In genomic region chr12:50505386-50505827, GRCh38 we compare ENCODE assay signal across 8 cellular contexts. TPM values are rescaled to one million over a fixed set of nuclear protein-coding genes. Genes with fewer than 3 reads are reported as not detected.
A peak's percentile ranks its signal among the peaks of the same experiment; 100 is the strongest.
DNase-seq lines count a peak whose midpoint lies in the region; ATAC-seq and TF ChIP-seq lines count a peak whose summit lies in the region.

No MANE protein-coding gene starts in this region.

- no TSS peak for BruUV-seq in mammary epithelial cell (replicated peaks; lab: Mats Ljungman, UMichigan)

- H2AFZ ChIP-seq in ACC112 (ENCODE audit: low read length, unreplicated experiment) (peak overlapping the region; percentile 90), mammary epithelial cell (ENCODE audit: low read depth, low read length) (peak overlapping the region; percentile 89)

- TF ChIP-seq CTCF in mammary epithelial cell (conservative IDR thresholded peaks at IDR 0.05 in 1 of 2, IDR thresholded peaks at IDR 0.05 in 1 of 2; ENCODE audit: extremely low read depth in 1 of 2, insufficient read depth in 1 of 2, low read depth in 1 of 2, low read length in 2 of 2), result no peak

- CTCF ChIA-PET in mammary epithelial cell (lab: Charles Lee; ENCODE audit: low non-redundant PET), result interaction anchor here (0.6 kb wide), 3 partner anchors 52 to 835 kb away, joined by 3 to 4 read pairs (median 3); no protein-coding TSS in a partner anchor

- H3K4me3 ChIP-seq in ACC112 (ENCODE audit: low read depth, low read length) (peak overlapping the region; percentile 90), SK-N-MC (peak overlapping the region; percentile 95), mammary epithelial cell (replicated peaks in 1 of 3; ENCODE audit: insufficient read depth in 1 of 3, low read depth in 2 of 3, low read length in 3 of 3) (peak overlapping the region; percentile 73 to 97 (median 92))

- H3K4me1 ChIP-seq in ACC112 (ENCODE audit: control insufficient read depth, insufficient read depth, low read length, unreplicated experiment), result peaks cover 11% of the 10 kb centered on the region
- H3K4me1 ChIP-seq in mammary epithelial cell (ENCODE audit: insufficient read depth, low read length), result peaks cover 23% of the 10 kb centered on the region

- no peaks in the 10 kb centered on the region for H3K9me3 ChIP-seq in SK-N-MC (ENCODE audit: low read depth, low read length)
- H3K9me3 ChIP-seq in mammary epithelial cell (replicated peaks; ENCODE audit: insufficient read depth, low read length), result no peaks in the 10 kb centered on the region

- peak; percentile 10 for ATAC-seq in GM18517 (IDR thresholded peaks at IDR 0.05; ENCODE audit: unreplicated experiment)
- peak; percentile 7 for ATAC-seq in HG03064 (IDR thresholded peaks at IDR 0.05; ENCODE audit: low read depth, unreplicated experiment)
- peak; percentile 30 for ATAC-seq in left colon

- H3K27ac ChIP-seq in ACC112 (ENCODE audit: low read depth, low read length), result peak overlapping the region; percentile 59
- no peak overlapping the region for H3K27ac ChIP-seq in SK-N-MC
- peak overlapping the region; percentile 95 for H3K27ac ChIP-seq in mammary epithelial cell (ENCODE audit: insufficient read depth, low read depth, low read length)

- H3K36me3 ChIP-seq in ACC112 (ENCODE audit: insufficient read depth, low read length) (no peaks in the 10 kb centered on the region), SK-N-MC (ENCODE audit: insufficient read depth, low read length) (no peaks in the 10 kb centered on the region), mammary epithelial cell (ENCODE audit: insufficient read depth, low read length) (no peaks in the 10 kb centered on the region)

- no peaks in the 10 kb centered on the region for H4K20me1 ChIP-seq in mammary epithelial cell (ENCODE audit: insufficient read depth, low read length)

- H3K27me3 ChIP-seq in ACC112 (ENCODE audit: insufficient read depth, low read length), result no peaks in the 10 kb centered on the region
- H3K27me3 ChIP-seq in mammary epithelial cell (ENCODE audit: insufficient read depth, low read length), result no peaks in the 10 kb centered on the region

- 5% methylated on average over 9 of the region's 13 CpGs for WGBS in mammary epithelial cell (ENCODE audit: low coverage, missing lambda C conversion rate)

- DNase-seq in SK-N-MC (ENCODE audit: low read depth, low spot score) (no peak), mammary epithelial cell (peak; percentile 61), left colon (peak; percentile 44 to 47), NCI-H1436 treated with DMSO at 0.1 percent for 48 hours (lab: John Stamatoyannopoulos, UW) (no peak)
- DNase-seq in stimulated activated CD4-positive, alpha-beta T cell treated with anti-CD3 and anti-CD28 coated beads, Interleukin-2, amount 100 ng/mL, for 24 hours, result peak; percentile 42 to 46

- peak overlapping the region; percentile 86 for H3K4me2 ChIP-seq in mammary epithelial cell (ENCODE audit: insufficient read depth, low read depth, low read length)

- dilution Hi-C loops in mammary epithelial cell (cut with HindIII; ENCODE audit: low sequenced_read_pairs), result no loop called here

- H3K9ac ChIP-seq in SK-N-MC (ENCODE audit: insufficient read length) (peak overlapping the region; percentile 82), mammary epithelial cell (ENCODE audit: insufficient read depth, low read length) (peak overlapping the region; percentile 95)

- intact Hi-C loops in mammary epithelial cell (cut with micrococcal nuclease) (loop anchor here (1.0 to 10.0 kb wide), 8 partner anchors 27 to 319 kb away; no protein-coding TSS in a partner anchor), left colon (cut with DNase I, micrococcal nuclease) (no loop called here)

- in situ Hi-C loops in mammary epithelial cell (cut with MboI; ENCODE audit: low sequenced_read_pairs in 2 of 2), result loop anchor here in 1 of 2 donors (5.0 kb wide), 2 partner anchors 67 to 132 kb away; no protein-coding TSS in a partner anchor

- H3K79me2 ChIP-seq in ACC112 (ENCODE audit: control insufficient read depth, insufficient read depth, low read length, unreplicated experiment) (peaks cover 51% of the 10 kb centered on the region), mammary epithelial cell (ENCODE audit: insufficient read depth, low read length) (peaks cover 55% of the 10 kb centered on the region)

RNA-seq across cellular contexts. Expression of gene DIP2B, which starts 0.6 kb away (rescaled TPM):
- total RNA-seq in mammary epithelial cell (10 to 100 TPM; 34.8 to 98.0 TPM), left colon (10 to 100 TPM; 33.5 to 37.7 TPM)
- 17.1 TPM for polyA plus RNA-seq in mammary epithelial cell
- 82.0 TPM for polyA minus RNA-seq in mammary epithelial cell

Comparison
In these comparisons a context has a peak if more than half of its experiments do, and no peak if none do; other contexts are left out.
1. DNase-seq: peak in mammary epithelial cell (single experiment), left colon (2 of 2) and stimulated activated CD4-positive, alpha-beta T cell treated with anti-CD3 and anti-CD28 coated beads, Interleukin-2, amount 100 ng/mL, for 24 hours (2 of 2); none in SK-N-MC (single experiment) and NCI-H1436 treated with DMSO at 0.1 percent for 48 hours (single experiment).
2. Peak in every context shown above with its lines, with median percentiles within 50 percentile points of each other: H3K4me3 ChIP-seq and ATAC-seq.